17 cellular contexts compared by ENCODE assay signal in the genomic region with DNA sequence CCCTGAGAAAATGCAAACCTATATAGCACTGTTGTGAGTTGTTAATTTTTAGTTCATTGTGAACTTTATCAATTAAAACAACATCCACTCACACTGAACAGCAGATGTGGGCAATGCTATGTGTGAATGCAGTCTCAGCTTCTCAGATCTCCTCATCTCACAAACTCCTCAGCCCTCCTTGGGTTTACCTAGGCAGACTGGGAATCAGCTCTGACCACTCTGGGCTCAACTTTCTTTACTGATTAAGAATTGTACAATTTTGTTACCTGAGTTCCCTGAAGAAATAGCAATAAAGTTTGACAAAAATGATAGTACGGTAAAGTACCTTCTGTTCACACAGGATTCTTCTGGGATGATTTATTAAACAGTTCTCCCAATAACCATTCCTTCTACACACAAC.
"Had no signal": no experiment of that assay in that cellular context is flagged by ENCODE, and none has a peak within 500 bp of the region (broad histone marks: within the 10 kb centered on the region; RNA-seq: fewer than 3 reads in every experiment).

No MANE protein-coding gene starts in this region.

- DNase-seq: effector memory CD4-positive, alpha-beta T cell; gastrocnemius medialis; left lung; lower lobe of right lung; mesenchymal stem cell; naive B cell; spleen; stimulated activated CD4-positive, alpha-beta T cell treated with anti-CD3 and anti-CD28 coated beads, Interleukin-15, amount 100 ng/mL, for 24 hours; stimulated activated CD4-positive, alpha-beta T cell treated with anti-CD3 and anti-CD28 coated beads, Interleukin-1b, Interleukin-23, amount 100 ng/mL, for 48 hours; stimulated activated CD4-positive, alpha-beta T cell treated with anti-CD3 and anti-CD28 coated beads, Interleukin-4, amount 100 ng/mL, for 24 hours; stimulated activated naive CD8-positive, alpha-beta T cell treated with anti-CD3 and anti-CD28 coated beads, Interleukin-15, amount 100 ng/mL, for 72 hours; testis; upper lobe of right lung had no signal

- H3K4me3 Mint-ChIP-seq: naive B cell; stimulated activated memory B cell treated with anti-CD40 and anti-IgM and Interleukin-4, amounts not matched to agents 10 μg/mL and 1 μg/mL and 100 μg/mL, for 72 hours; stimulated activated naive CD8-positive, alpha-beta T cell treated with anti-CD3 and anti-CD28 coated beads, Interleukin-15, amount 100 ng/mL, for 72 hours had no signal

- ATAC-seq: gastrocnemius medialis; left lung; lower lobe of right lung; sciatic nerve; stimulated activated memory B cell treated with anti-CD40 and anti-IgM and Interleukin-4, amounts not matched to agents 10 μg/mL and 1 μg/mL and 100 μg/mL, for 72 hours; stimulated activated naive CD8-positive, alpha-beta T cell treated with anti-CD3 and anti-CD28 coated beads, Interleukin-15, amount 100 ng/mL, for 72 hours; upper lobe of right lung had no signal

- H3K9me3 ChIP-seq: gastrocnemius medialis, lower lobe of right lung, neutrophil, testis, upper lobe of right lung, vagina had no signal

- H3K36me3 Mint-ChIP-seq: naive B cell had no signal

- H3K27ac Mint-ChIP-seq: stimulated activated memory B cell treated with anti-CD40 and anti-IgM and Interleukin-4, amounts not matched to agents 10 μg/mL and 1 μg/mL and 100 μg/mL, for 72 hours; stimulated activated naive CD8-positive, alpha-beta T cell treated with anti-CD3 and anti-CD28 coated beads, Interleukin-15, amount 100 ng/mL, for 72 hours had no signal

- H3K27me3 Mint-ChIP-seq: naive B cell; stimulated activated memory B cell treated with anti-CD40 and anti-IgM and Interleukin-4, amounts not matched to agents 10 μg/mL and 1 μg/mL and 100 μg/mL, for 72 hours; stimulated activated naive CD8-positive, alpha-beta T cell treated with anti-CD3 and anti-CD28 coated beads, Interleukin-15, amount 100 ng/mL, for 72 hours had no signal
